Comparison of ENCODE assay signal across 8 cellular contexts in genomic region chr5:116626272-116626723, GRCh38.
DNase-seq lines count a peak whose midpoint lies in the region; ATAC-seq, FAIRE-seq and TF ChIP-seq lines count a peak whose summit lies in the region.

No MANE protein-coding gene starts in this region.

- no peaks in the 10 kb centered on the region for H3K27me3 ChIP-seq in stomach smooth muscle (ENCODE audit: control insufficient read depth in 1 of 2, insufficient read depth in 2 of 2, low read length in 2 of 2)

- no peak for TF ChIP-seq POLR2A in NB4 (IDR thresholded peaks at IDR 0.05; ENCODE audit: extremely low read depth, insufficient read length)

- H3K9me3 ChIP-seq in stomach smooth muscle (ENCODE audit: control insufficient read depth in 2 of 2, low read length in 2 of 2) = no peaks in the 10 kb centered on the region

- H3K4me1 ChIP-seq in stomach smooth muscle (ENCODE audit: control insufficient read depth, insufficient read depth, low read length) = peaks cover 7% of the 10 kb centered on the region

- no peak for FAIRE-seq in GM19239 (lab: Jason Lieb, UNC)

- TF ChIP-seq CTCF in NB4 (IDR thresholded peaks at IDR 0.05; ENCODE audit: low read depth, low read length) = no peak

- H3K4me3 ChIP-seq in NB4 (ENCODE audit: low read depth, low read length) (no peak overlapping the region), stomach smooth muscle (ENCODE audit: low read length in 2 of 2) (peak overlapping the region; percentile 15 to 62)

- DNase-seq in NB4 (ENCODE audit: low read depth) = peak; percentile 41
- peak in 54 of 56 donors; percentile 13 to 91 (median 63) for DNase-seq in amygdala (lab: John Stamatoyannopoulos, UW)
- DNase-seq in hippocampal formation (lab: John Stamatoyannopoulos, UW) = peak; percentile 64 to 88
- no peak for DNase-seq in activated CD8-positive, alpha-beta memory T cell treated with anti-CD3 and anti-CD28 coated beads, Interleukin-2, amount 50 U/mL, for 48 hours
- DNase-seq in SW 1271 (lab: John Stamatoyannopoulos, UW) = no peak
- DNase-seq in GM19239 (ENCODE audit: insufficient read length, low spot score) = no peak

- peak overlapping the region; percentile 46 for H3K27ac ChIP-seq in stomach smooth muscle (ENCODE audit: low read length)

- ATAC-seq in HG02759 (IDR thresholded peaks at IDR 0.05; ENCODE audit: unreplicated experiment) = no peak

- H3K36me3 ChIP-seq in stomach smooth muscle (ENCODE audit: control insufficient read depth in 2 of 2, insufficient read depth in 2 of 2, low read length in 2 of 2) = no peaks in the 10 kb centered on the region

- peak overlapping the region; percentile 53 to 62 for H3K9ac ChIP-seq in stomach smooth muscle (ENCODE audit: low read length in 2 of 2)

Comparison
In these comparisons a context has a peak if more than half of its experiments do, and no peak if none do; other contexts are left out.
1. DNase-seq: peak in NB4 (single experiment), amygdala (54 of 56) and hippocampal formation (2 of 2); none in activated CD8-positive, alpha-beta memory T cell treated with anti-CD3 and anti-CD28 coated beads, Interleukin-2, amount 50 U/mL, for 48 hours (single experiment), SW 1271 (0 of 2) and GM19239 (single experiment).